Comparison of ENCODE assay signal across 8 cellular contexts in the genomic region with DNA sequence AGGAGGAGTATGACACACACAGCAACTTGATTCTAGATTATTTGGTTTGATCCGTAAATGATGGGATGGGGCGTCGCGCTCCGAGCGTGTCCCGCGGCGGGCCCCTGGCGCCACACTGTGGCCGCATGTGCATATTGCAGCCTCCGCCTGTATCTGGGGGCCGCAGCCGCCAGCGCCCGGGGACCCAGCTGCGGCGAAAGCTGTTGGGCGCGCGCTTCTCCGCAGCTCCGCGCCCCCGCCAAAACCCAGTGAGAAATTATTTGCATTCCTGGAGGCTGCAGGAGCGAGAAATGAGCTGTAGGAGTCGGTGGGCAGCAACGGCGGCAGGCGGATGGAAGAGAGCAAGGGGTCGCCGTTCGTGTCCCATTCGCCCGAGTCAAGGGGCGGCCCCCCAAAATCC. TPM values are rescaled to one million over a fixed set of nuclear protein-coding genes. Genes with fewer than 3 reads are reported as not detected.
DNase-seq lines count a peak whose midpoint lies in the region; ATAC-seq, FAIRE-seq and TF ChIP-seq lines count a peak whose summit lies in the region.
"Not testable (repeated sequence)": the region's sequence is repeated elsewhere in the genome, so short reads cannot be mapped to it uniquely, and the experiment has no call there.

No MANE protein-coding gene starts in this region.

- not testable (repeated sequence) for H3K27me3 ChIP-seq in colonic mucosa

- POLR2A ChIA-PET in AG04449 (lab: Yijun Ruan, JAX): not testable (repeated sequence)

- FAIRE-seq in kidney (lab: Jason Lieb, UNC): not testable (repeated sequence)

- not testable (repeated sequence) for DNase-seq in AG04449 (ENCODE audit: low read depth, low spot score)
- DNase-seq in NCI-H345 treated with DMSO at 0.1 percent for 48 hours (lab: John Stamatoyannopoulos, UW; ENCODE audit: unreplicated experiment) (peak; percentile 53), colonic mucosa (peak; percentile 41), kidney (peak; percentile 72)
- DNase-seq in activated CD4-positive, alpha-beta T cell treated with anti-CD3 and anti-CD28 coated beads, Interleukin-2, amount 50 U/mL, for 4 hours: peak; percentile 38 to 40

- H3K4me1 ChIP-seq in colonic mucosa; kidney (ENCODE audit: control insufficient read depth in 1 of 2, insufficient read depth in 1 of 2, low read depth in 1 of 2, low read length in 2 of 2): not testable (repeated sequence)

- peak overlapping the region; percentile 50 for H3K4me3 ChIP-seq in AG04449 (ENCODE audit: low read depth, low read length)
- H3K4me3 ChIP-seq in colonic mucosa: peak overlapping the region; percentile 55
- H3K4me3 ChIP-seq in kidney (ENCODE audit: low read length in 2 of 2): peak overlapping the region in 1 of 2 donors; percentile 46
- H3K4me3 ChIP-seq in skin epidermis: peak overlapping the region; percentile 23 to 58 (median 50)

- intact Hi-C loops in colonic mucosa (cut with DNase I); kidney (cut with DNase I): not testable (repeated sequence)

- CTCF ChIA-PET in AG04449 (lab: Yijun Ruan, JAX): not testable (repeated sequence)

- H3K27ac ChIP-seq in colonic mucosa (peak overlapping the region; percentile 73), kidney (ENCODE audit: low read depth in 2 of 2, low read length in 2 of 2) (peak overlapping the region in 1 of 2 donors; percentile 37), skin epidermis (peak overlapping the region in 19 of 21 experiments; percentile 10 to 86 (median 74))

- H3K36me3 ChIP-seq in colonic mucosa; kidney (ENCODE audit: control insufficient read depth in 1 of 2, insufficient read depth in 2 of 2, low read length in 2 of 2): not testable (repeated sequence)

- peak; percentile 53 for ATAC-seq in GM18873 (IDR thresholded peaks at IDR 0.05; ENCODE audit: low FRiP score, unreplicated experiment)
- ATAC-seq in HG03066 (IDR thresholded peaks at IDR 0.05; ENCODE audit: low read depth, unreplicated experiment): peak; percentile 77

- not testable (repeated sequence) for TF ChIP-seq CTCF in AG04449 (IDR thresholded peaks at IDR 0.05; ENCODE audit: insufficient read depth, low read length, missing control alignments)
- TF ChIP-seq CTCF in colonic mucosa (IDR thresholded peaks at IDR 0.05) (peak; percentile 73), kidney (IDR thresholded peaks at IDR 0.05; ENCODE audit: borderline replicate concordance, extremely low read depth, insufficient read depth) (peak; percentile 33)

- not testable (repeated sequence) for H3K9me3 ChIP-seq in colonic mucosa; kidney (ENCODE audit: control insufficient read depth in 1 of 2, low read length in 2 of 2)

- peak overlapping the region in 1 of 2 donors; percentile 63 for H3K9ac ChIP-seq in colonic mucosa (ENCODE audit: low read depth in 2 of 2, low read length in 2 of 2)
- H3K9ac ChIP-seq in kidney (ENCODE audit: low read length in 2 of 2): not testable (repeated sequence)

RNA-seq across cellular contexts. Expression of a gene that starts 10.0 kb away (rescaled TPM):
- 1 to 10 TPM; 1.1 to 2.7 TPM for total RNA-seq in colonic mucosa
- 18.0 TPM for total RNA-seq in kidney
- polyA plus RNA-seq in kidney (ENCODE audit: insufficient read depth, low read depth, low replicate concordance): 19.5 TPM
